In the genomic region with DNA sequence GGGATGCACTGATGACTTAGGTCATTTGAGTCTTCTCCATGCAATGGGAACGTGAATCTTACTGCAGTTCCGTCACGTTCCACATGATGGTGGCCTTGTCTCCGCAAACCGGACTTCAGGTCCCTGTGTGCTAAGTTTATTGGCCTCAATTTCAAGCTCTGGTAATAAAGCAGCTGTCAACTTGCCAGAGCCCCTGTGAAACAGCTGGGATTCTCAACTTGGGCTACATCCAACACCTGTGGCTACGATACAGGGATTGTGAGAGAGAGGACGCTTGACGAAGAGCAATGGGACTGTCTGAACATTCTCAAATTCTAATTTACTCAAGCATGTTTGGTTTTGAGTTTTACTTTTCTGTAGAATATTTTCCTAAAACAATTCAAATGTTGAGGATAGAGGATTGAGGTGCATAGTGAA, we compare ENCODE assay signal across 9 cellular contexts.
DNase-seq lines count a peak whose midpoint lies in the region; TF ChIP-seq lines count a peak whose summit lies in the region.
"Had no signal": no experiment of that assay in that cellular context is flagged by ENCODE, and none has a peak within 500 bp of the region (broad histone marks: within the 10 kb centered on the region; RNA-seq: fewer than 3 reads in every experiment).

No MANE protein-coding gene starts in this region.

- H3K79me1 ChIP-seq in mesendoderm (ENCODE audit: low read length) = no peaks in the 10 kb centered on the region

- H3K18ac ChIP-seq in mesendoderm (ENCODE audit: low read length) = no peak overlapping the region

- H4K8ac ChIP-seq in mesendoderm (ENCODE audit: low read depth, low read length) = no peak overlapping the region

- H3K23ac ChIP-seq in mesendoderm (ENCODE audit: low read length) = no peak overlapping the region

- peaks cover 3% of the 10 kb centered on the region for H3K4me1 Mint-ChIP-seq in endodermal cell

- no peak overlapping the region for H4K5ac ChIP-seq in mesendoderm (ENCODE audit: low read length)

- H2BK15ac ChIP-seq in mesendoderm (replicated peaks; ENCODE audit: low read depth) = no peak overlapping the region

- H3K4me2 ChIP-seq in OCI-LY3 (ENCODE audit: low read length) (no peak overlapping the region), mesendoderm (ENCODE audit: low read length) (no peak overlapping the region)

- TF ChIP-seq CTCF in AG09309 (IDR thresholded peaks at IDR 0.05; ENCODE audit: control insufficient read depth, insufficient read depth, low read depth, low read length, missing control alignments) = peak; percentile 87
- TF ChIP-seq CTCF in OCI-LY3 (IDR thresholded peaks at IDR 0.05; ENCODE audit: low read depth, low read length) = peak; percentile 36
- peak; percentile 91 for TF ChIP-seq CTCF in endodermal cell (conservative IDR thresholded peaks at IDR 0.05)
- no peak for TF ChIP-seq CTCF in coronary artery (IDR thresholded peaks at IDR 0.05)

- no peak overlapping the region for H3K4me3 ChIP-seq in AG09309 (ENCODE audit: control insufficient read depth, low read depth, low read length)
- no peak overlapping the region for H3K4me3 ChIP-seq in OCI-LY3 (ENCODE audit: low read length)
- H3K4me3 ChIP-seq in endodermal cell (ENCODE audit: low read length) = no peak overlapping the region
- H3K4me3 ChIP-seq in mesendoderm (ENCODE audit: low read length) = no peak overlapping the region
- no peak overlapping the region for H3K4me3 ChIP-seq in coronary artery

- H3K56ac ChIP-seq in mesendoderm (ENCODE audit: low read length) = no peak overlapping the region

- DNase-seq in AG09309 (ENCODE audit: low read depth) (peak; percentile 50), HuH-7.5 (ENCODE audit: low spot score) (peak; percentile 8), endodermal cell (peak; percentile 91), mesendoderm (peak; percentile 94), coronary artery (ENCODE audit: low spot score) (no peak)
- no peak for DNase-seq in stimulated activated CD4-positive, alpha-beta T cell treated with anti-CD3 and anti-CD28 coated beads, Interleukin-4, amount 100 ng/mL, for 24 hours
- no peak for DNase-seq in activated effector memory CD4-positive, alpha-beta T cell treated with Interleukin-2 at 50 U/mL for 16 hours

- no peaks in the 10 kb centered on the region for H3K9me3 Mint-ChIP-seq in endodermal cell

- no peak overlapping the region for H2AK5ac ChIP-seq in mesendoderm (ENCODE audit: low read length)

- H2AFZ ChIP-seq in OCI-LY3 (ENCODE audit: low read depth, low read length) = no peak overlapping the region

- H3K4me3 Mint-ChIP-seq in endodermal cell = no peak overlapping the region
- H3K4me3 Mint-ChIP-seq: stimulated activated naive CD8-positive, alpha-beta T cell treated with anti-CD3 and anti-CD28 coated beads, Interleukin-15, Interleukin-2, amounts not matched to agents 100 ng/mL and 50 ng/mL, for 24 hours had no signal

- H3K9ac ChIP-seq in OCI-LY3 (ENCODE audit: low read length) (no peak overlapping the region), endodermal cell (ENCODE audit: extremely low read depth, low read length, poor library complexity, severe bottlenecking) (no peak overlapping the region), mesendoderm (ENCODE audit: low read length) (no peak overlapping the region)

- no peaks in the 10 kb centered on the region for H3K36me3 Mint-ChIP-seq in endodermal cell (ENCODE audit: low read depth)

- no peak overlapping the region for H3K27ac ChIP-seq in OCI-LY3 (ENCODE audit: low read length)
- no peak overlapping the region for H3K27ac ChIP-seq in endodermal cell (ENCODE audit: low read depth, low read length)
- H3K27ac ChIP-seq in mesendoderm (ENCODE audit: low read depth, low read length) = no peak overlapping the region
- no peak overlapping the region for H3K27ac ChIP-seq in coronary artery

- H3K4ac ChIP-seq in mesendoderm (ENCODE audit: low read depth, low read length) = no peak overlapping the region

- no peaks in the 10 kb centered on the region for H3K27me3 Mint-ChIP-seq in endodermal cell (ENCODE audit: insufficient read depth)
- H3K27me3 Mint-ChIP-seq: stimulated activated naive CD8-positive, alpha-beta T cell treated with anti-CD3 and anti-CD28 coated beads, Interleukin-15, Interleukin-2, amounts not matched to agents 100 ng/mL and 50 ng/mL, for 24 hours had no signal

- H2BK5ac ChIP-seq in mesendoderm (ENCODE audit: low read length) = no peak overlapping the region

- H3K36me3 ChIP-seq in OCI-LY3 (replicated peaks; ENCODE audit: low read depth, low read length) (no peaks in the 10 kb centered on the region), endodermal cell (ENCODE audit: control insufficient read depth, insufficient read depth, low read length) (no peaks in the 10 kb centered on the region), mesendoderm (ENCODE audit: control insufficient read depth, insufficient read depth, low read length) (no peaks in the 10 kb centered on the region)

- no peak overlapping the region for H3K27ac Mint-ChIP-seq in endodermal cell
- H3K27ac Mint-ChIP-seq: stimulated activated naive CD8-positive, alpha-beta T cell treated with anti-CD3 and anti-CD28 coated beads, Interleukin-15, Interleukin-2, amounts not matched to agents 100 ng/mL and 50 ng/mL, for 24 hours had no signal

- H3K79me2 ChIP-seq in OCI-LY3 (ENCODE audit: low read length) = no peaks in the 10 kb centered on the region
- H3K79me2 ChIP-seq in mesendoderm (ENCODE audit: control insufficient read depth, insufficient read depth, low read length) = no peaks in the 10 kb centered on the region

- H4K20me1 ChIP-seq in OCI-LY3 (ENCODE audit: insufficient read depth, low read length) = no peaks in the 10 kb centered on the region

- WGBS in endodermal cell (ENCODE audit: insufficient coverage in 1 of 2, insufficient read length in 1 of 2), 2 experiments = 13 to 26% methylated on average over 6 to 8 of the region's 8 CpGs
- no CpG with 5 or more reads among the region's 8 CpGs for WGBS in mesendoderm (ENCODE audit: extremely low coverage, insufficient coverage, low lambda C conversion rate)

- no peak overlapping the region for H2BK120ac ChIP-seq in mesendoderm (ENCODE audit: low read depth, low read length)

- no peaks in the 10 kb centered on the region for H3K9me3 ChIP-seq in OCI-LY3 (ENCODE audit: insufficient read depth, low read length)
- H3K9me3 ChIP-seq in endodermal cell (ENCODE audit: control insufficient read depth, low read length) = no peaks in the 10 kb centered on the region

- H3K4me1 ChIP-seq in OCI-LY3 (ENCODE audit: low read length) (no peaks in the 10 kb centered on the region), endodermal cell (ENCODE audit: control insufficient read depth, insufficient read depth, low read length) (peaks cover 2% of the 10 kb centered on the region), mesendoderm (ENCODE audit: control insufficient read depth, low read depth, low read length) (no peaks in the 10 kb centered on the region)

- H3K27me3 ChIP-seq in OCI-LY3 (ENCODE audit: low read depth, low read length) (no peaks in the 10 kb centered on the region), endodermal cell (ENCODE audit: control insufficient read depth, insufficient read depth, low read length, poor library complexity, severe bottlenecking) (no peaks in the 10 kb centered on the region), mesendoderm (ENCODE audit: insufficient read depth, low read length, poor library complexity) (no peaks in the 10 kb centered on the region)

Comparison
In these comparisons a context has a peak if more than half of its experiments do, and no peak if none do; other contexts are left out.
1. DNase-seq: peak in AG09309 (single experiment), HuH-7.5 (single experiment), endodermal cell (single experiment) and mesendoderm (single experiment); none in stimulated activated CD4-positive, alpha-beta T cell treated with anti-CD3 and anti-CD28 coated beads, Interleukin-4, amount 100 ng/mL, for 24 hours (single experiment), coronary artery (single experiment) and activated effector memory CD4-positive, alpha-beta T cell treated with Interleukin-2 at 50 U/mL for 16 hours (single experiment).